19 cellular contexts compared by ENCODE assay signal in genomic region chr14:91964724-91965123, GRCh38. TPM values are rescaled to one million over a fixed set of nuclear protein-coding genes. Genes with fewer than 3 reads are reported as not detected.
DNase-seq lines count a peak whose midpoint lies in the region; ATAC-seq and TF ChIP-seq lines count a peak whose summit lies in the region.
"Had no signal": no experiment of that assay in that cellular context is flagged by ENCODE, and none has a peak within 500 bp of the region (broad histone marks: within the 10 kb centered on the region; RNA-seq: fewer than 3 reads in every experiment).

No MANE protein-coding gene starts in this region.

- H3K4me3 Mint-ChIP-seq in GM23338 (no peak overlapping the region), nephron progenitor cell (no peak overlapping the region)

- peaks cover 19% of the 10 kb centered on the region for H3K4me1 ChIP-seq in ACC112 (ENCODE audit: control insufficient read depth, insufficient read depth, low read length, unreplicated experiment)
- no peaks in the 10 kb centered on the region for H3K4me1 ChIP-seq in GM23338 (ENCODE audit: insufficient read depth)
- H3K4me1 ChIP-seq in spleen: peaks cover 0 to 23% (median 0%) of the 10 kb centered on the region in 6 donors

- no peaks in the 10 kb centered on the region for H3K9me3 Mint-ChIP-seq in GM23338
- H3K9me3 Mint-ChIP-seq in nephron progenitor cell: no peaks in the 10 kb centered on the region

- no peak for TF ChIP-seq POLR2A in spleen (IDR thresholded peaks at IDR 0.05)

- H2AFZ ChIP-seq in ACC112 (ENCODE audit: low read length, unreplicated experiment): no peak overlapping the region
- H2AFZ ChIP-seq in GM23338: no peak overlapping the region

- H3K27me3 Mint-ChIP-seq in GM23338 (ENCODE audit: insufficient read depth, low read depth, poor library complexity) (no peaks in the 10 kb centered on the region), nephron progenitor cell (ENCODE audit: low read depth, poor library complexity) (no peaks in the 10 kb centered on the region)

- no peaks in the 10 kb centered on the region for H3K79me2 ChIP-seq in ACC112 (ENCODE audit: control insufficient read depth, insufficient read depth, low read length, unreplicated experiment)
- H3K79me2 ChIP-seq in GM23338 (replicated peaks; ENCODE audit: insufficient read depth): no peaks in the 10 kb centered on the region

- H3K9me2 ChIP-seq in GM23338 (ENCODE audit: insufficient read depth): no peaks in the 10 kb centered on the region

- no peaks in the 10 kb centered on the region; the same call in 1 of the 2 replicates for H3K36me3 ChIP-seq in ACC112 (ENCODE audit: insufficient read depth, low read length)
- H3K36me3 ChIP-seq in GM23338 (ENCODE audit: insufficient read depth): peaks cover 8% of the 10 kb centered on the region; the same call in 1 of the 2 replicates
- peaks cover 0 to 30% (median 18%) of the 10 kb centered on the region in 6 donors for H3K36me3 ChIP-seq in spleen

- H3K4me3 ChIP-seq in ACC112 (ENCODE audit: low read depth, low read length): no peak overlapping the region
- H3K4me3 ChIP-seq in GM23338: no peak overlapping the region
- H3K4me3 ChIP-seq in spleen: no peak overlapping the region
- H3K4me3 ChIP-seq: SK-N-MC had no signal

- WGBS in spleen, 5 donors: 83 to 88% (median 88%) methylated on average over 4 of the region's 4 CpGs

- H3K27ac ChIP-seq in ACC112 (ENCODE audit: low read depth, low read length) (peak overlapping the region; percentile 90), GM23338 (ENCODE audit: low read depth) (no peak overlapping the region), spleen (peak overlapping the region in 4 of 8 donors; percentile 24 to 52 (median 50))
- H3K27ac ChIP-seq: C4-2B, HL-60, SK-N-MC had no signal

- in situ Hi-C loops in SK-MEL-5 (cut with HindIII; ENCODE audit: low pct_unique_long_range_greater_than_20kb, low sequenced_read_pairs): no loop called here

- H3K4me2 ChIP-seq in GM23338: no peak overlapping the region

- peaks cover 7% of the 10 kb centered on the region; the same call in 2 of the 3 replicates for H3K36me3 Mint-ChIP-seq in GM23338 (ENCODE audit: low read depth)
- peaks cover 20% of the 10 kb centered on the region for H3K36me3 Mint-ChIP-seq in nephron progenitor cell (ENCODE audit: low read depth)

- no peaks in the 10 kb centered on the region for H3K27me3 ChIP-seq in ACC112 (ENCODE audit: insufficient read depth, low read length)
- H3K27me3 ChIP-seq in GM23338 (ENCODE audit: insufficient read depth): no peaks in the 10 kb centered on the region
- no peaks in the 10 kb centered on the region for H3K27me3 ChIP-seq in spleen (replicated peaks in 1 of 7)

- TF ChIP-seq CTCF in GM23338 (conservative IDR thresholded peaks at IDR 0.05; ENCODE audit: low read depth in 2 of 2): no peak
- TF ChIP-seq CTCF in nephron progenitor cell (IDR thresholded peaks at IDR 0.05): no peak
- no peak for TF ChIP-seq CTCF in spleen (IDR thresholded peaks at IDR 0.05 in 8 of 11, conservative IDR thresholded peaks at IDR 0.05 in 3 of 11)

- no peak for DNase-seq in GM23338 (ENCODE audit: low spot score)
- peak; percentile 57 for DNase-seq in SK-MEL-5 (ENCODE audit: low read depth, low spot score)
- no peak for DNase-seq in nephron progenitor cell
- DNase-seq in spleen: no peak
- DNase-seq: DMS79, Kasumi-1, MM.1S, NCI-H1092 treated with DMSO at 0.1 percent for 48 hours, NCI-H146, NCI-H2029 treated with DMSO at 0.1 percent for 48 hours, NCI-H2171, NCI-H69 had no signal

- H3K27ac Mint-ChIP-seq in GM23338 (no peak overlapping the region), nephron progenitor cell (peak overlapping the region; percentile 11)

- H3K4me1 Mint-ChIP-seq in GM23338 (peaks cover 8% of the 10 kb centered on the region; the same call in 2 of the 3 replicates), nephron progenitor cell (peaks cover 14% of the 10 kb centered on the region)

- intact Hi-C loops in spleen (cut with DNase I; ENCODE audit: low total_unique reads): no loop called here

- ATAC-seq in GM23338 (peak; percentile 34; the same call in 1 of the 3 replicates), GM18873 (IDR thresholded peaks at IDR 0.05; ENCODE audit: low FRiP score, unreplicated experiment) (no peak), HG03342 (IDR thresholded peaks at IDR 0.05; ENCODE audit: unreplicated experiment) (no peak)
- ATAC-seq: Panc1 had no signal

- H4K20me1 ChIP-seq in GM23338 (replicated peaks; ENCODE audit: insufficient read depth): no peaks in the 10 kb centered on the region

- no peaks in the 10 kb centered on the region for H3K9me3 ChIP-seq in spleen

- no peaks in the 10 kb centered on the region for H3F3A ChIP-seq in GM23338 (replicated peaks; ENCODE audit: low read depth)

TF ChIP-seq in GM23338, 12 proteins besides CTCF, POLR2A, EP300 and RAD21:
- TF ChIP-seq CREB1 (CRISPR knock-in tag; IDR thresholded peaks at IDR 0.05; ENCODE audit: low read depth) (no peak), NANOG (IDR thresholded peaks at IDR 0.05; ENCODE audit: borderline replicate concordance) (no peak)

RNA-seq across cellular contexts. Expression of gene FBLN5, which starts 17.2 kb away (rescaled TPM):
- 2.0 and 4.9 TPM in 2 replicates for total RNA-seq in GM23338 (2014; rRNA removed; shearing (Covaris generic))
- polyA plus RNA-seq in GM23338 (2016; fragmentation: Nextera tagmentation; extraction: Ambion mirVana): 4.3 and 6.0 TPM in 2 replicates
- total RNA-seq in SK-MEL-5 (2014; rRNA removed; shearing (Covaris generic)): 111 and 119 TPM in 2 replicates
- 1,320 and 1,402 TPM in 2 replicates for polyA plus RNA-seq in SK-MEL-5 (2015; cell fraction: cytosol; rRNA removed)
- polyA plus RNA-seq in SK-MEL-5 (2015; cell fraction: nucleus; rRNA removed): 242 and 278 TPM in 2 replicates
- 100 to 1,000 TPM in 5 of 7 donors, 10 to 100 TPM in 2; 98.7 to 396 (median 225) TPM for total RNA-seq in spleen
- polyA plus RNA-seq in spleen: 10 to 100 TPM; 26.4 to 61.9 (median 48.2) TPM

Comparison
In these comparisons a context has a peak if more than half of its experiments do, and no peak if none do; other contexts are left out.
1. RNA of gene FBLN5, which starts 17.2 kb away (total RNA-seq): 98.7 to 396 TPM in spleen and 111 to 119 TPM in SK-MEL-5; 2.0 to 4.9 TPM in GM23338; every median in the first group is over 10 times any median in the second.